26 cellular contexts compared by ENCODE assay signal in the genomic region with DNA sequence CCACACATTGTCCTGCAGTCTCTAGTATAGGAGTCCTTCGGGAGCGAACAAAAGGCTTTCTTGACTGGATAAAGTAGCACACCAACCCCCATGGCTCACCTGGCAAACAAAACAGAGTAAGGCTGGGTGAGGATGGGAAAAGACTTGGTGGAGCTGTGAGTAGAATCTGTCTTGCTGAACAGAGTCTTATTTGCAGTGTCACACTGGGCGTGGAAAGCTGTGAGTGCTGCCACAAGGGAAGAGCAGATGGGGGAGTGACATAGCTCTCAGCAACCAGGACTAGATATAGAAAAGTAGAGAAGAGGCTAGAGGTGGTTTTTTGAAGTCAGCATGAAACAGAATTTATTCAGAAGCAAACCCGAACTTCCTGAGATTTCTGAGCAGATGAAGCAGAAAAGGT.
"Had no signal": no experiment of that assay in that cellular context is flagged by ENCODE, and none has a peak within 500 bp of the region (broad histone marks: within the 10 kb centered on the region; RNA-seq: fewer than 3 reads in every experiment).

No MANE protein-coding gene starts in this region.

- H3K27me3 ChIP-seq: esophagus squamous epithelium, neutrophil, testis, transverse colon had no signal

- FAIRE-seq: endothelial cell of umbilical vein, islet of Langerhans had no signal

- H3K4me3 ChIP-seq: adrenal gland, coronary artery, dorsolateral prefrontal cortex, esophagus squamous epithelium, gastrocnemius medialis, skin epidermis, testis, transverse colon had no signal

- ATAC-seq: gastrocnemius medialis; left ventricle myocardium superior; sciatic nerve; stimulated activated naive CD8-positive, alpha-beta T cell treated with anti-CD3 and anti-CD28 coated beads, Interleukin-15, Interleukin-2, amounts not matched to agents 100 U/mL and 50 U/mL, for 24 hours had no signal

- DNase-seq: activated CD4-positive, alpha-beta memory T cell treated with anti-CD3 and anti-CD28 coated beads for 36 hours; activated CD4-positive, alpha-beta T cell treated with anti-CD3 and anti-CD28 coated beads for 4 hours; activated CD8-positive, alpha-beta memory T cell treated with anti-CD3 and anti-CD28 coated beads, Interleukin-2, amount 50 U/mL, for 4 hours; activated effector memory CD4-positive, alpha-beta T cell treated with anti-CD3 and anti-CD28 coated beads, Interleukin-2, amount 50 U/mL, for 16 hours; activated naive CD4-positive, alpha-beta T cell treated with anti-CD3 and anti-CD28 coated beads for 36 hours; activated naive CD8-positive, alpha-beta T cell treated with anti-CD3 and anti-CD28 coated beads for 36 hours; activated T-cell treated with anti-CD3 and anti-CD28 coated beads, Interleukin-2, amount 50 U/mL, for 1 hour; adrenal gland; aorta; effector memory CD4-positive, alpha-beta T cell; esophagus squamous epithelium; gastrocnemius medialis; glutamatergic neuron; left ventricle myocardium superior; stimulated activated CD4-positive, alpha-beta T cell treated with anti-CD3 and anti-CD28 coated beads, Interleukin-12 subunit alpha, Interleukin-12 subunit beta, amount 100 ng/mL, for 4 hours; stimulated activated CD4-positive, alpha-beta T cell treated with anti-CD3 and anti-CD28 coated beads, Interleukin-4, amount 100 ng/mL, for 1 hour; stimulated activated naive CD8-positive, alpha-beta T cell treated with anti-CD3 and anti-CD28 coated beads, Interleukin-15, Interleukin-2, amounts not matched to agents 100 U/mL and 50 U/mL, for 24 hours; testis; transverse colon had no signal

- H3K9me3 ChIP-seq: adrenal gland, esophagus squamous epithelium, gastrocnemius medialis, neutrophil, testis, transverse colon had no signal

- H3K36me3 ChIP-seq: adrenal gland, esophagus squamous epithelium, gastrocnemius medialis, neutrophil, transverse colon had no signal

- H3K27ac ChIP-seq: adrenal gland, coronary artery, dorsolateral prefrontal cortex, gastrocnemius medialis, neutrophil, testis, transverse colon had no signal

- H3K4me1 ChIP-seq: adrenal gland, gastrocnemius medialis, testis, transverse colon had no signal
